In the genomic region with DNA sequence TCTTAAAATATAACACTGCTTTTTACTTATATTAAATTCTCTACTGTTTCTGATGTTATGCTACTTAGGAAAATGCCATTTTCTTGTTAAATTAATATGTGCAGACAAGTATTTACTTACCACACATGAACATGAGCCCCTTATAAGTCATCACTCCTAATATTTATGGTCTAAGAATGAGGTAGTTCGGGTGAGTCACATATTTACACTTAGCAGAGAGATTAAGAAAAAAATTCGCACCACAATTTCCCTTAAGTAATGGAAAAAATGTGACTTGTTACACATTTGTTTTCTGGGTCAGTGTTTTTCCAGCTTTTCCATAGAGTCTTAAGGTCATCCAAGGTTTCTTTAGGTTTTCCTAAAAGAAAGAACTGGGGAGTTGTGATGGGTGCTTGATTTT, we compare ENCODE assay signal across 13 cellular contexts.
DNase-seq lines count a peak whose midpoint lies in the region; ATAC-seq and TF ChIP-seq lines count a peak whose summit lies in the region.
"Had no signal": no experiment of that assay in that cellular context is flagged by ENCODE, and none has a peak within 500 bp of the region (broad histone marks: within the 10 kb centered on the region; RNA-seq: fewer than 3 reads in every experiment).

No MANE protein-coding gene starts in this region.

- H3K27me3 ChIP-seq in PC-3 (ENCODE audit: low read length) (peaks cover 40% of the 10 kb centered on the region), esophagus muscularis mucosa (no peaks in the 10 kb centered on the region), muscle layer of duodenum (ENCODE audit: low read depth, low read length) (no peaks in the 10 kb centered on the region), vagina (no peaks in the 10 kb centered on the region), brain microvascular endothelial cell (replicated peaks) (no peaks in the 10 kb centered on the region)

- no peak for TF ChIP-seq POLR2A in esophagus muscularis mucosa (IDR thresholded peaks at IDR 0.05; ENCODE audit: low read depth)
- no peak for TF ChIP-seq POLR2A in vagina (IDR thresholded peaks at IDR 0.05)

- no peaks in the 10 kb centered on the region for H3K79me2 ChIP-seq in PC-3 (ENCODE audit: low read length)

- no peak overlapping the region for H3K4me2 ChIP-seq in PC-3 (ENCODE audit: low read length)

- 56% methylated on average over 2 of the region's 2 CpGs for WGBS in esophagus muscularis mucosa

- intact Hi-C loops in PC-3 (cut with micrococcal nuclease) (loop anchor here (5.0 kb wide), 1 partner anchor 369 kb away; no protein-coding TSS in a partner anchor), esophagus muscularis mucosa (cut with DNase I) (loop anchor here (10.0 kb wide), 2 partner anchors 148 to 308 kb away; a partner anchor contains a TSS), vagina (cut with DNase I) (loop anchor here (5.0 kb wide), 1 partner anchor 69 kb away; a partner anchor contains a TSS)

- TF ChIP-seq EP300 in esophagus muscularis mucosa (IDR thresholded peaks at IDR 0.05), result no peak

- H4K20me1 ChIP-seq in PC-3 (ENCODE audit: low read length), result no peaks in the 10 kb centered on the region

- no peaks in the 10 kb centered on the region for H3F3A ChIP-seq in PC-3 (ENCODE audit: low read length, unreplicated experiment)

- H3K4me1 ChIP-seq in PC-3 (ENCODE audit: insufficient read depth, low read length), result no peaks in the 10 kb centered on the region
- peaks cover 12 to 49% (median 33%) of the 10 kb centered on the region in 4 donors for H3K4me1 ChIP-seq in esophagus muscularis mucosa
- H3K4me1 ChIP-seq in muscle layer of duodenum (ENCODE audit: control insufficient read depth in 1 of 2, insufficient read depth in 2 of 2, low read length in 2 of 2), result peaks cover 15 to 36% of the 10 kb centered on the region in 2 donors
- H3K4me1 ChIP-seq in vagina, result peaks cover 47% of the 10 kb centered on the region
- H3K4me1 ChIP-seq: HAP-1 had no signal

- H3K4me3 ChIP-seq in PC-3 (ENCODE audit: low read length), result no peak overlapping the region
- no peak overlapping the region for H3K4me3 ChIP-seq in esophagus muscularis mucosa
- no peak overlapping the region for H3K4me3 ChIP-seq in muscle layer of duodenum (ENCODE audit: low read depth in 1 of 2, low read length in 2 of 2)
- no peak overlapping the region for H3K4me3 ChIP-seq in vagina
- H3K4me3 ChIP-seq in brain microvascular endothelial cell (ENCODE audit: low read depth, low read length), result no peak overlapping the region
- H3K4me3 ChIP-seq: HAP-1 had no signal

- CTCF ChIA-PET in PC-3 (lab: Charles Lee), result interaction anchor here (0.6 kb wide), 1 partner anchor 58 kb away, joined by 5 read pairs; no protein-coding TSS in a partner anchor

- ATAC-seq in PC-3, result peak; percentile 24; the same call in 1 of the 2 replicates

- POLR2A ChIA-PET in PC-3 (lab: Charles Lee; ENCODE audit: unreplicated experiment), result no interaction called here

- in situ Hi-C loops in brain microvascular endothelial cell (cut with HindIII; ENCODE audit: low pct_ligation_motif_present, low sequenced_read_pairs), result no loop called here

- H3K36me3 ChIP-seq in PC-3 (ENCODE audit: low read depth, low read length), result no peaks in the 10 kb centered on the region
- no peaks in the 10 kb centered on the region for H3K36me3 ChIP-seq in esophagus muscularis mucosa
- H3K36me3 ChIP-seq in muscle layer of duodenum (ENCODE audit: control insufficient read depth in 1 of 2, insufficient read depth in 2 of 2, low read length in 2 of 2), result no peaks in the 10 kb centered on the region
- no peaks in the 10 kb centered on the region for H3K36me3 ChIP-seq in vagina
- no peaks in the 10 kb centered on the region for H3K36me3 ChIP-seq in brain microvascular endothelial cell (replicated peaks)
- H3K36me3 ChIP-seq: HAP-1 had no signal

- peak; percentile 39 for DNase-seq in PC-3
- DNase-seq in esophagus muscularis mucosa (ENCODE audit: extremely low spot score), result no peak
- no peak for DNase-seq in vagina (ENCODE audit: extremely low spot score in 2 of 2)
- no peak for DNase-seq in activated CD4-positive, alpha-beta T cell treated with anti-CD3 and anti-CD28 coated beads for 4 hours
- no peak for DNase-seq in brain microvascular endothelial cell
- no peak for DNase-seq in T1000 (lab: John Stamatoyannopoulos, UW)
- DNase-seq: activated T-cell treated with anti-CD3 and anti-CD28 coated beads, Interleukin-2, amount 50 U/mL, for 48 hours; GDM1; NCI-H146; stimulated activated naive CD4-positive, alpha-beta T cell treated with Interleukin-2 at 50 U/mL for 16 hours; T-helper 9 cell had no signal

- no peaks in the 10 kb centered on the region for H3K9me2 ChIP-seq in PC-3 (replicated peaks; ENCODE audit: low read length)

- no peak overlapping the region for H3K9ac ChIP-seq in PC-3 (ENCODE audit: low read length)

- no peaks in the 10 kb centered on the region for H3K9me3 ChIP-seq in PC-3 (ENCODE audit: low read length)
- H3K9me3 ChIP-seq in esophagus muscularis mucosa, result no peaks in the 10 kb centered on the region
- no peaks in the 10 kb centered on the region for H3K9me3 ChIP-seq in muscle layer of duodenum (ENCODE audit: control insufficient read depth in 1 of 2, low read length in 2 of 2)
- no peaks in the 10 kb centered on the region for H3K9me3 ChIP-seq in vagina
- H3K9me3 ChIP-seq: HAP-1 had no signal

- BruUV-seq in PC-3 (replicated peaks; lab: Mats Ljungman, UMichigan), result no TSS peak

- TF ChIP-seq CTCF in PC-3 (conservative IDR thresholded peaks at IDR 0.05; ENCODE audit: low read depth, low read length) (no peak), esophagus muscularis mucosa (IDR thresholded peaks at IDR 0.05) (no peak), vagina (IDR thresholded peaks at IDR 0.05) (no peak), brain microvascular endothelial cell (IDR thresholded peaks at IDR 0.05; ENCODE audit: low read depth, low read length, missing control alignments) (no peak)

- no peak overlapping the region for H2AFZ ChIP-seq in PC-3 (ENCODE audit: low read length)

- H3K27ac ChIP-seq in PC-3 (ENCODE audit: low read length), result no peak overlapping the region
- H3K27ac ChIP-seq in esophagus muscularis mucosa (replicated peaks in 1 of 4), result peak overlapping the region in 3 of 4 donors; percentile 22 to 33 (median 31)
- peak overlapping the region; percentile 40 for H3K27ac ChIP-seq in muscle layer of duodenum (ENCODE audit: low read length)
- peak overlapping the region; percentile 73 for H3K27ac ChIP-seq in vagina
- no peak overlapping the region for H3K27ac ChIP-seq in brain microvascular endothelial cell

Comparison
In these comparisons a context has a peak if more than half of its experiments do, and no peak if none do; other contexts are left out.
1. H3K27ac ChIP-seq: peak in esophagus muscularis mucosa (3 of 4), muscle layer of duodenum (single experiment) and vagina (single experiment); none in PC-3 (single experiment) and brain microvascular endothelial cell (single experiment).